ENCODE assay signal across 8 cellular contexts in genomic region chr5:39218482-39219381, GRCh38. TPM values are rescaled to one million over a fixed set of nuclear protein-coding genes. Genes with fewer than 3 reads are reported as not detected.
DNase-seq lines count a peak whose midpoint lies in the region; ATAC-seq, FAIRE-seq and TF ChIP-seq lines count a peak whose summit lies in the region.
"Had no signal": no experiment of that assay in that cellular context is flagged by ENCODE, and none has a peak within 500 bp of the region (broad histone marks: within the 10 kb centered on the region; RNA-seq: fewer than 3 reads in every experiment).

No MANE protein-coding gene starts in this region.

- H3K9me2 ChIP-seq in Karpas-422 (replicated peaks; ENCODE audit: insufficient read depth, low read length) = no peaks in the 10 kb centered on the region

- H3K36me3 Mint-ChIP-seq in HFFc6 (ENCODE audit: low read depth) = no peaks in the 10 kb centered on the region
- no peaks in the 10 kb centered on the region for H3K36me3 Mint-ChIP-seq in stimulated activated effector memory CD8-positive, alpha-beta T cell treated with anti-CD3 and anti-CD28 coated beads, Interleukin-12 subunit alpha, Interleukin-12 subunit beta, amount 100 ng/mL, for 72 hours

- intact Hi-C loops in left ventricle myocardium inferior (cut with micrococcal nuclease) = loop anchor here (5.0 kb wide), 2 partner anchors 64 to 354 kb away; no protein-coding TSS in a partner anchor

- no peak for TF ChIP-seq POLR2A in GM18505 (IDR thresholded peaks at IDR 0.05; ENCODE audit: borderline replicate concordance, extremely low read depth, insufficient read depth, insufficient read length)

- ATAC-seq in stimulated activated effector memory CD8-positive, alpha-beta T cell treated with anti-CD3 and anti-CD28 coated beads, Interleukin-12 subunit alpha, Interleukin-12 subunit beta, amount 100 ng/mL, for 72 hours = no peak
- ATAC-seq in GM18505 (IDR thresholded peaks at IDR 0.05; ENCODE audit: unreplicated experiment) = no peak

- H3K27ac Mint-ChIP-seq in HFFc6 = peak overlapping the region; percentile 72; the same call in 1 of the 2 replicates
- no peak overlapping the region for H3K27ac Mint-ChIP-seq in stimulated activated effector memory CD8-positive, alpha-beta T cell treated with anti-CD3 and anti-CD28 coated beads, Interleukin-12 subunit alpha, Interleukin-12 subunit beta, amount 100 ng/mL, for 72 hours
- H3K27ac Mint-ChIP-seq: activated B cell treated with CpG ODN at 0.5 μM for 24 hours had no signal

- TF ChIP-seq CTCF in HFFc6 (IDR thresholded peaks at IDR 0.05) (no peak), left ventricle myocardium inferior (IDR thresholded peaks at IDR 0.05; ENCODE audit: borderline replicate concordance) (no peak)

- no peak for FAIRE-seq in urothelium cell line (lab: Jason Lieb, UNC)

- H3K9me3 ChIP-seq in left ventricle myocardium inferior (replicated peaks) (no peaks in the 10 kb centered on the region), Karpas-422 (ENCODE audit: low read length) (no peaks in the 10 kb centered on the region)

- H3K27me3 ChIP-seq in left ventricle myocardium inferior (ENCODE audit: low read depth) = no peaks in the 10 kb centered on the region
- no peaks in the 10 kb centered on the region for H3K27me3 ChIP-seq in Karpas-422 (ENCODE audit: low read length)

- H3K27ac ChIP-seq in left ventricle myocardium inferior (replicated peaks) (peak overlapping the region; percentile 66), Karpas-422 (ENCODE audit: low read length) (no peak overlapping the region)

- H3K4me1 Mint-ChIP-seq in HFFc6 (ENCODE audit: low read depth) = peaks cover 52% of the 10 kb centered on the region
- peaks cover 54% of the 10 kb centered on the region for H3K4me1 Mint-ChIP-seq in stimulated activated effector memory CD8-positive, alpha-beta T cell treated with anti-CD3 and anti-CD28 coated beads, Interleukin-12 subunit alpha, Interleukin-12 subunit beta, amount 100 ng/mL, for 72 hours
- H3K4me1 Mint-ChIP-seq: activated B cell treated with CpG ODN at 0.5 μM for 24 hours had no signal

- H3K9ac ChIP-seq in Karpas-422 (ENCODE audit: low read length) = no peak overlapping the region

- DNase-seq in HFFc6 (peak; percentile 20), SKM-1 treated with dmso at 0.1 percent for 144 hours (lab: John Stamatoyannopoulos, UW; ENCODE audit: unreplicated experiment) (peak; percentile 64), left ventricle myocardium inferior (no peak), urothelium cell line (ENCODE audit: low spot score) (no peak), Karpas-422 (no peak)
- DNase-seq in stimulated activated effector memory CD8-positive, alpha-beta T cell treated with anti-CD3 and anti-CD28 coated beads, Interleukin-12 subunit alpha, Interleukin-12 subunit beta, amount 100 ng/mL, for 72 hours (ENCODE audit: low spot score in 2 of 2) = no peak
- DNase-seq: activated B cell treated with CpG ODN at 0.5 μM for 24 hours had no signal

- no peaks in the 10 kb centered on the region for H3K9me3 Mint-ChIP-seq in HFFc6
- H3K9me3 Mint-ChIP-seq in stimulated activated effector memory CD8-positive, alpha-beta T cell treated with anti-CD3 and anti-CD28 coated beads, Interleukin-12 subunit alpha, Interleukin-12 subunit beta, amount 100 ng/mL, for 72 hours = no peaks in the 10 kb centered on the region
- H3K9me3 Mint-ChIP-seq: activated B cell treated with CpG ODN at 0.5 μM for 24 hours had no signal

- H3K4me3 Mint-ChIP-seq in HFFc6 = peak overlapping the region; percentile 70; the same call in 1 of the 2 replicates
- peak overlapping the region; percentile 62 for H3K4me3 Mint-ChIP-seq in stimulated activated effector memory CD8-positive, alpha-beta T cell treated with anti-CD3 and anti-CD28 coated beads, Interleukin-12 subunit alpha, Interleukin-12 subunit beta, amount 100 ng/mL, for 72 hours
- H3K4me3 Mint-ChIP-seq: activated B cell treated with CpG ODN at 0.5 μM for 24 hours had no signal

- no peaks in the 10 kb centered on the region for H4K20me1 ChIP-seq in Karpas-422 (ENCODE audit: insufficient read depth, low read depth, low read length)

- H3K36me3 ChIP-seq in left ventricle myocardium inferior = no peaks in the 10 kb centered on the region
- H3K36me3 ChIP-seq in Karpas-422 (ENCODE audit: insufficient read depth, low read length) = no peaks in the 10 kb centered on the region

- no peak overlapping the region for H2AFZ ChIP-seq in Karpas-422 (ENCODE audit: low read length)

- no peaks in the 10 kb centered on the region for H3K4me1 ChIP-seq in left ventricle myocardium inferior
- no peaks in the 10 kb centered on the region for H3K4me1 ChIP-seq in Karpas-422 (ENCODE audit: low read length)

- no peaks in the 10 kb centered on the region for H3K79me2 ChIP-seq in Karpas-422 (ENCODE audit: low read length)

- H3K4me3 ChIP-seq in left ventricle myocardium inferior (peak overlapping the region; percentile 39), Karpas-422 (ENCODE audit: low read length) (no peak overlapping the region)

- no peak overlapping the region for H3K4me2 ChIP-seq in Karpas-422 (ENCODE audit: low read depth, low read length, poor library complexity, severe bottlenecking)

- no peaks in the 10 kb centered on the region; the same call in 1 of the 2 replicates for H3K27me3 Mint-ChIP-seq in HFFc6 (ENCODE audit: insufficient read depth)

RNA-seq across cellular contexts. Expression of gene FYB1, which starts 0.6 kb away (rescaled TPM):
- 1 to 10 TPM in 2 of 6 experiments, under 1 TPM in 4; 0.32 to 1.7 (median 0.49) TPM for total RNA-seq in HFFc6 (2021; fragmentation: NEBNext Ultra II Directional; extraction: Animal tissue kit (Norgen Biotek cat#: 25700))
- total RNA-seq in left ventricle myocardium inferior = 4.9 TPM
- 2.7 and 2.8 TPM in 2 replicates for total RNA-seq in Karpas-422 (2014; rRNA removed; shearing (Covaris generic); ENCODE audit: low replicate concordance)

Comparison
In these comparisons a context has a peak if more than half of its experiments do, and no peak if none do; other contexts are left out.
1. DNase-seq: peak in HFFc6 (single experiment) and SKM-1 treated with dmso at 0.1 percent for 144 hours (single experiment); none in left ventricle myocardium inferior (single experiment), stimulated activated effector memory CD8-positive, alpha-beta T cell treated with anti-CD3 and anti-CD28 coated beads, Interleukin-12 subunit alpha, Interleukin-12 subunit beta, amount 100 ng/mL, for 72 hours (0 of 2), urothelium cell line (single experiment) and Karpas-422 (single experiment).